1 cellular context compared by ENCODE assay signal in the genomic region with DNA sequence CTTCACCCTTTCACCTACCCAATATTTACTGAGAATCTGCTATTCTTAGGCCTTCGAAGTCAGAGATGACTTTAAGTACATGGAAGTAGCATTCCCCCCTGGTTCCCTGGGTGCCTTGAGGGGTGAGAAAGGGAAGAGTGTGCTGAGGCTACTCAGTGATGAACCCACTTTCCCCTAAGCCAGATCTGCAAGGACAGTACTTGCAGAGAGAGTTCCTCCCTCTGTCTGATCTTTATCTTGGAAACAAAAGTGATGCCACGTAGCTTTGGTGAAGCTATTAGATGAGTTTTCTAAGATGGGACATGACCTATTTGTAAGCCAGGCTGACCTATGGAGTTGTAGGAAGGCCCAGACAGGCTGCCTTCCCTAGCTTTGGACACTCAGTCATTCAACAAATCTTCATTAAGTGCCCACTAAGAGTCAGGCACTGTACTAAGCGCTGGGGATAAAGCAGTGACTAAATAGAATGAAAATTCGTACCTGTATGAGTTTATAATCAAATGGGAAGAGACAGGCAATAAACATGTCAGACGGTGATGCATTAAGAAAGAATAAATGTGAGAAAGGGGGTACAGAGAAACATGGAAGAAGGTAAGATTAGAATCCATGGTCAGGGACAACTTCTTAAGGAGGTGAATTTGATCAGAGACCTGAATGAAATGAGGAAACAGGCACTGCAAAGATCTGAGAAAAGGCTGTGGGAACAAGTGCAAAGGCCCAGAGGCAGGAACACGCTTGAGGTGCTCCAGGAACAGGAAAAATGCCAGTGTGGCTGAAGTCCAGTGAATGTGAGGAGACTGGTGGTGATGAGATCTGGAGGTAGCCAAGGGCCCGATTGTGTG.
TF ChIP-seq lines count a peak whose summit lies in the region.

No MANE protein-coding gene starts in this region.

TF ChIP-seq in K562, 482 proteins besides CTCF, POLR2A, EP300 and RAD21:
- no peak for TF ChIP-seq NCOR1 (IDR thresholded peaks at IDR 0.05)
- TF ChIP-seq, protein P1, sequence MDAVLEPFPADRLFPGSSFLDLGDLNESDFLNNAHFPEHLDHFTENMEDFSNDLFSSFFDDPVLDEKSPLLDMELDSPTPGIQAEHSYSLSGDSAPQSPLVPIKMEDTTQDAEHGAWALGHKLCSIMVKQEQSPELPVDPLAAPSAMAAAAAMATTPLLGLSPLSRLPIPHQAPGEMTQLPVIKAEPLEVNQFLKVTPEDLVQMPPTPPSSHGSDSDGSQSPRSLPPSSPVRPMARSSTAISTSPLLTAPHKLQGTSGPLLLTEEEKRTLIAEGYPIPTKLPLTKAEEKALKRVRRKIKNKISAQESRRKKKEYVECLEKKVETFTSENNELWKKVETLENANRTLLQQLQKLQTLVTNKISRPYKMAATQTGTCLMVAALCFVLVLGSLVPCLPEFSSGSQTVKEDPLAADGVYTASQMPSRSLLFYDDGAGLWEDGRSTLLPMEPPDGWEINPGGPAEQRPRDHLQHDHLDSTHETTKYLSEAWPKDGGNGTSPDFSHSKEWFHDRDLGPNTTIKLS (IDR thresholded peaks at IDR 0.05; ENCODE audit: borderline replicate concordance, low read depth): peak; percentile 46; the same call in 1 of the 2 replicates
- no peak for TF ChIP-seq MXI1 (IDR thresholded peaks at IDR 0.05; ENCODE audit: low read depth, low read length)
- TF ChIP-seq NBN (IDR thresholded peaks at IDR 0.05; ENCODE audit: low read depth): no peak
- 0 out of 2 replicates have a peak, but pooled peaks have one; percentile 29 for TF ChIP-seq RFX7 (CRISPR knock-in tag; IDR thresholded peaks at IDR 0.05)
- peak; percentile 62; the same call in 1 of the 2 replicates for TF ChIP-seq SPI1 (IDR thresholded peaks at IDR 0.05; ENCODE audit: borderline replicate concordance, low read depth, low read length)
- no peak for TF ChIP-seq ZNF444 (CRISPR knock-in tag; IDR thresholded peaks at IDR 0.05)
- peak; percentile 29; the same call in 1 of the 2 replicates for TF ChIP-seq HDGF (IDR thresholded peaks at IDR 0.05)
- TF ChIP-seq, protein P2, sequence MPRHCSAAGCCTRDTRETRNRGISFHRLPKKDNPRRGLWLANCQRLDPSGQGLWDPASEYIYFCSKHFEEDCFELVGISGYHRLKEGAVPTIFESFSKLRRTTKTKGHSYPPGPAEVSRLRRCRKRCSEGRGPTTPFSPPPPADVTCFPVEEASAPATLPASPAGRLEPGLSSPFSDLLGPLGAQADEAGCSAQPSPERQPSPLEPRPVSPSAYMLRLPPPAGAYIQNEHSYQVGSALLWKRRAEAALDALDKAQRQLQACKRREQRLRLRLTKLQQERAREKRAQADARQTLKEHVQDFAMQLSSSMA (CRISPR knock-in tag; IDR thresholded peaks at IDR 0.05): no peak
- TF ChIP-seq XRCC4 (IDR thresholded peaks at IDR 0.05; ENCODE audit: extremely low read depth, insufficient read depth, insufficient read length): no peak
- TF ChIP-seq, protein P3, sequence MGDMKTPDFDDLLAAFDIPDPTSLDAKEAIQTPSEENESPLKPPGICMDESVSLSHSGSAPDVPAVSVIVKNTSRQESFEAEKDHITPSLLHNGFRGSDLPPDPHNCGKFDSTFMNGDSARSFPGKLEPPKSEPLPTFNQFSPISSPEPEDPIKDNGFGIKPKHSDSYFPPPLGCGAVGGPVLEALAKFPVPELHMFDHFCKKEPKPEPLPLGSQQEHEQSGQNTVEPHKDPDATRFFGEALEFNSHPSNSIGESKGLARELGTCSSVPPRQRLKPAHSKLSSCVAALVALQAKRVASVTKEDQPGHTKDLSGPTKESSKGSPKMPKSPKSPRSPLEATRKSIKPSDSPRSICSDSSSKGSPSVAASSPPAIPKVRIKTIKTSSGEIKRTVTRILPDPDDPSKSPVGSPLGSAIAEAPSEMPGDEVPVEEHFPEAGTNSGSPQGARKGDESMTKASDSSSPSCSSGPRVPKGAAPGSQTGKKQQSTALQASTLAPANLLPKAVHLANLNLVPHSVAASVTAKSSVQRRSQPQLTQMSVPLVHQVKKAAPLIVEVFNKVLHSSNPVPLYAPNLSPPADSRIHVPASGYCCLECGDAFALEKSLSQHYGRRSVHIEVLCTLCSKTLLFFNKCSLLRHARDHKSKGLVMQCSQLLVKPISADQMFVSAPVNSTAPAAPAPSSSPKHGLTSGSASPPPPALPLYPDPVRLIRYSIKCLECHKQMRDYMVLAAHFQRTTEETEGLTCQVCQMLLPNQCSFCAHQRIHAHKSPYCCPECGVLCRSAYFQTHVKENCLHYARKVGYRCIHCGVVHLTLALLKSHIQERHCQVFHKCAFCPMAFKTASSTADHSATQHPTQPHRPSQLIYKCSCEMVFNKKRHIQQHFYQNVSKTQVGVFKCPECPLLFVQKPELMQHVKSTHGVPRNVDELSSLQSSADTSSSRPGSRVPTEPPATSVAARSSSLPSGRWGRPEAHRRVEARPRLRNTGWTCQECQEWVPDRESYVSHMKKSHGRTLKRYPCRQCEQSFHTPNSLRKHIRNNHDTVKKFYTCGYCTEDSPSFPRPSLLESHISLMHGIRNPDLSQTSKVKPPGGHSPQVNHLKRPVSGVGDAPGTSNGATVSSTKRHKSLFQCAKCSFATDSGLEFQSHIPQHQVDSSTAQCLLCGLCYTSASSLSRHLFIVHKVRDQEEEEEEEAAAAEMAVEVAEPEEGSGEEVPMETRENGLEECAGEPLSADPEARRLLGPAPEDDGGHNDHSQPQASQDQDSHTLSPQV (IDR thresholded peaks at IDR 0.05): peak; percentile 30; the same call in 1 of the 2 replicates
- TF ChIP-seq, protein P4, sequence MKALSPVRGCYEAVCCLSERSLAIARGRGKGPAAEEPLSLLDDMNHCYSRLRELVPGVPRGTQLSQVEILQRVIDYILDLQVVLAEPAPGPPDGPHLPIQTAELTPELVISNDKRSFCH (CRISPR knock-in tag; IDR thresholded peaks at IDR 0.05): no peak
- TF ChIP-seq, protein P4 (tag; IDR thresholded peaks at IDR 0.05): 0 out of 2 replicates have a peak, but pooled peaks have one; percentile 22
- peak; percentile 31; the same call in 1 of the 2 replicates for TF ChIP-seq POLR2H (tag; IDR thresholded peaks at IDR 0.05; ENCODE audit: low read depth)
- no peak for TF ChIP-seq KAT7 (CRISPR knock-in tag; IDR thresholded peaks at IDR 0.05; ENCODE audit: borderline replicate concordance)
- TF ChIP-seq GATAD2B (IDR thresholded peaks at IDR 0.05; ENCODE audit: borderline replicate concordance): no peak
- no peak for TF ChIP-seq NFXL1 (CRISPR knock-in tag; IDR thresholded peaks at IDR 0.05)
- peak; percentile 74 for TF ChIP-seq ZNF3 (CRISPR knock-in tag; IDR thresholded peaks at IDR 0.05)
- TF ChIP-seq CTBP1 (IDR thresholded peaks at IDR 0.05; ENCODE audit: borderline replicate concordance): 0 out of 2 replicates have a peak, but pooled peaks have one; percentile 23
- no peak for TF ChIP-seq ZNF766 (CRISPR knock-in tag; conservative IDR thresholded peaks at IDR 0.05)
- TF ChIP-seq, protein P5, sequence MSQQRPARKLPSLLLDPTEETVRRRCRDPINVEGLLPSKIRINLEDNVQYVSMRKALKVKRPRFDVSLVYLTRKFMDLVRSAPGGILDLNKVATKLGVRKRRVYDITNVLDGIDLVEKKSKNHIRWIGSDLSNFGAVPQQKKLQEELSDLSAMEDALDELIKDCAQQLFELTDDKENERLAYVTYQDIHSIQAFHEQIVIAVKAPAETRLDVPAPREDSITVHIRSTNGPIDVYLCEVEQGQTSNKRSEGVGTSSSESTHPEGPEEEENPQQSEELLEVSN (IDR thresholded peaks at IDR 0.05; ENCODE audit: borderline replicate concordance in 1 of 2, extremely low read depth in 1 of 2, insufficient read depth in 1 of 2, insufficient read length in 1 of 2, low read depth in 1 of 2, low read length in 1 of 2, poor library complexity in 1 of 2, severe bottlenecking in 1 of 2): no peak
- peak; percentile 69; the same call in 1 of the 2 replicates for TF ChIP-seq SMARCA5 (IDR thresholded peaks at IDR 0.05)
- no peak for TF ChIP-seq JUND (IDR thresholded peaks at IDR 0.05; ENCODE audit: borderline replicate concordance, low read depth, low read length)
- no peak; the same call in 2 of the 3 replicates for TF ChIP-seq JUND (tag; IDR thresholded peaks at IDR 0.05; ENCODE audit: borderline replicate concordance, low read depth, low read length)
- TF ChIP-seq, protein P6, sequence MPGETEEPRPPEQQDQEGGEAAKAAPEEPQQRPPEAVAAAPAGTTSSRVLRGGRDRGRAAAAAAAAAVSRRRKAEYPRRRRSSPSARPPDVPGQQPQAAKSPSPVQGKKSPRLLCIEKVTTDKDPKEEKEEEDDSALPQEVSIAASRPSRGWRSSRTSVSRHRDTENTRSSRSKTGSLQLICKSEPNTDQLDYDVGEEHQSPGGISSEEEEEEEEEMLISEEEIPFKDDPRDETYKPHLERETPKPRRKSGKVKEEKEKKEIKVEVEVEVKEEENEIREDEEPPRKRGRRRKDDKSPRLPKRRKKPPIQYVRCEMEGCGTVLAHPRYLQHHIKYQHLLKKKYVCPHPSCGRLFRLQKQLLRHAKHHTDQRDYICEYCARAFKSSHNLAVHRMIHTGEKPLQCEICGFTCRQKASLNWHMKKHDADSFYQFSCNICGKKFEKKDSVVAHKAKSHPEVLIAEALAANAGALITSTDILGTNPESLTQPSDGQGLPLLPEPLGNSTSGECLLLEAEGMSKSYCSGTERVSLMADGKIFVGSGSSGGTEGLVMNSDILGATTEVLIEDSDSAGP (CRISPR knock-in tag; IDR thresholded peaks at IDR 0.05): no peak
- no peak for TF ChIP-seq RBM15 (IDR thresholded peaks at IDR 0.05; ENCODE audit: insufficient read depth, low read length)
- TF ChIP-seq RBBP5 (IDR thresholded peaks at IDR 0.05; ENCODE audit: borderline replicate concordance, insufficient read depth, low read length, poor library complexity, severe bottlenecking): no peak
- TF ChIP-seq, protein P7, sequence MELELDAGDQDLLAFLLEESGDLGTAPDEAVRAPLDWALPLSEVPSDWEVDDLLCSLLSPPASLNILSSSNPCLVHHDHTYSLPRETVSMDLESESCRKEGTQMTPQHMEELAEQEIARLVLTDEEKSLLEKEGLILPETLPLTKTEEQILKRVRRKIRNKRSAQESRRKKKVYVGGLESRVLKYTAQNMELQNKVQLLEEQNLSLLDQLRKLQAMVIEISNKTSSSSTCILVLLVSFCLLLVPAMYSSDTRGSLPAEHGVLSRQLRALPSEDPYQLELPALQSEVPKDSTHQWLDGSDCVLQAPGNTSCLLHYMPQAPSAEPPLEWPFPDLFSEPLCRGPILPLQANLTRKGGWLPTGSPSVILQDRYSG (tag; conservative IDR thresholded peaks at IDR 0.05; ENCODE audit: low read depth): 0 out of 2 replicates have a peak, but pooled peaks have one; percentile 13
- TF ChIP-seq ZNF311 (CRISPR knock-in tag; IDR thresholded peaks at IDR 0.05): peak; percentile 75; the same call in 1 of the 2 replicates
- TF ChIP-seq, protein P8, sequence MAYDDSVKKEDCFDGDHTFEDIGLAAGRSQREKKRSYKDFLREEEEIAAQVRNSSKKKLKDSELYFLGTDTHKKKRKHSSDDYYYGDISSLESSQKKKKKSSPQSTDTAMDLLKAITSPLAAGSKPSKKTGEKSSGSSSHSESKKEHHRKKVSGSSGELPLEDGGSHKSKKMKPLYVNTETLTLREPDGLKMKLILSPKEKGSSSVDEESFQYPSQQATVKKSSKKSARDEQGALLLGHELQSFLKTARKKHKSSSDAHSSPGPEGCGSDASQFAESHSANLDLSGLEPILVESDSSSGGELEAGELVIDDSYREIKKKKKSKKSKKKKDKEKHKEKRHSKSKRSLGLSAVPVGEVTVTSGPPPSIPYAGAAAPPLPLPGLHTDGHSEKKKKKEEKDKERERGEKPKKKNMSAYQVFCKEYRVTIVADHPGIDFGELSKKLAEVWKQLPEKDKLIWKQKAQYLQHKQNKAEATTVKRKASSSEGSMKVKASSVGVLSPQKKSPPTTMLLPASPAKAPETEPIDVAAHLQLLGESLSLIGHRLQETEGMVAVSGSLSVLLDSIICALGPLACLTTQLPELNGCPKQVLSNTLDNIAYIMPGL (CRISPR knock-in tag; IDR thresholded peaks at IDR 0.05): 0 out of 2 replicates have a peak, but pooled peaks have one; percentile 38
- TF ChIP-seq SOX6 (IDR thresholded peaks at IDR 0.05): 0 out of 2 replicates have a peak, but pooled peaks have one; percentile 30
- TF ChIP-seq NR3C1 (CRISPR knock-in tag; IDR thresholded peaks at IDR 0.05): no peak
- TF ChIP-seq ZFX (CRISPR knock-in tag; IDR thresholded peaks at IDR 0.05): 0 out of 2 replicates have a peak, but pooled peaks have one; percentile 16
- TF ChIP-seq ZEB2 (IDR thresholded peaks at IDR 0.05): no peak
- TF ChIP-seq FOXK2 (conservative IDR thresholded peaks at IDR 0.05 in 1 of 2, IDR thresholded peaks at IDR 0.05 in 1 of 2; ENCODE audit: low read depth in 2 of 2): no peak
